In the genomic region with DNA sequence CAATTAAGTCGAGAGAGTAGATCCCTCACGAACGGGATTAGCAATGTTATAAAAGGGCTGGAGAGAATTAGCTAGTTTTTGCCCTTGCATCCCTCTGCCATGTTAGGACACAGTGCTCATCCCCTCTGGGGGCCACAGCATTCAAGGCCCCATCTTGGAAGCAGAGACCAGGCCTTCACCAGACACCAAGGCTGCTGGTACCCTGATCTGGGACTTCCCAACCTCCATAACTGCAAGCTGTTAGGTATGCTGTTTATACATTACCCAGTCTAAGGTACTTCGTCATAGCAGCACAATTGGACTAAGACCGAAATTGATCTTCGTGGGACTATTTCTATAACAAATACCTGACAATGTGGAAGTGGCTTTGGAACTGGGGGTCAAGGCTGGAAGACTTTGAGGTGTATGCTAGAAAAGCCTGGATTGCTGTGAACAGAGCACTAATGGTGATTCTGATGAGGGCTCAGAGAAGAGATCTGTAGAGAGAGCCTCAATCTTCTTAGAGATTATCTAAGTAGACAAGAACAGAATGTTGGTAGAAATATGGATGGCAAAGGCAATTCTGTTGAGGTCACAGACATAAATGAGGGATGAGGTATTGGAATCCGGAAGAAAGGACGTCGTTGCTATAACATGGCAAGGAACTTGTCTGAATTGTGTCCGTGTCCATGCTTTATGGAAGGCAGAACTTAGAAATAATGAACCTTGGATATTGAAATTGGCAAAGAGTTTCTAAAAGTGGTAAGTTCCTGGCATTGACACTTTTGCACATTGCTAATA, we compare ENCODE assay signal across 29 cellular contexts.
"Had no signal": no experiment of that assay in that cellular context is flagged by ENCODE, and none has a peak within 500 bp of the region (broad histone marks: within the 10 kb centered on the region; RNA-seq: fewer than 3 reads in every experiment).

No MANE protein-coding gene starts in this region.

- H3K4me2 ChIP-seq: neural progenitor cell had no signal

- H3K9me3 ChIP-seq: ovary, psoas muscle, right lobe of liver, sigmoid colon, suprapubic skin, testis, tibial artery, upper lobe of right lung, uterus had no signal

- ATAC-seq: naive thymus-derived CD4-positive, alpha-beta T cell; natural killer cell; psoas muscle; right cardiac atrium; right lobe of liver; stimulated activated effector memory CD8-positive, alpha-beta T cell treated with anti-CD3 and anti-CD28 coated beads, Interleukin-12 subunit alpha, Interleukin-12 subunit beta, amount 100 ng/mL, for 72 hours; stimulated activated naive B cell treated with anti-CD40 and anti-IgM and Interleukin-4, amounts not matched to agents 10 μg/mL and 1 μg/mL and 100 μg/mL, for 72 hours; upper lobe of right lung had no signal

- H3K27me3 ChIP-seq: neural progenitor cell, ovary, right lobe of liver, sigmoid colon, suprapubic skin, testis, tibial artery, upper lobe of right lung, uterus had no signal

- H3K4me3 Mint-ChIP-seq: naive thymus-derived CD4-positive, alpha-beta T cell; natural killer cell; nephron; neural progenitor cell; stimulated activated effector memory CD8-positive, alpha-beta T cell treated with anti-CD3 and anti-CD28 coated beads, Interleukin-12 subunit alpha, Interleukin-12 subunit beta, amount 100 ng/mL, for 72 hours; stimulated activated naive B cell treated with anti-CD40 and anti-IgM and Interleukin-4, amounts not matched to agents 10 μg/mL and 1 μg/mL and 100 μg/mL, for 72 hours; stimulated activated naive CD8-positive, alpha-beta T cell treated with anti-CD3 and anti-CD28 coated beads, Interleukin-15, Interleukin-2, amounts not matched to agents 100 ng/mL and 50 ng/mL, for 24 hours; type B pancreatic cell had no signal

- H3K4me3 ChIP-seq: neural progenitor cell, ovary, psoas muscle, right lobe of liver, sigmoid colon, suprapubic skin, testis, tibial artery, upper lobe of right lung, uterus had no signal

- H3K9ac ChIP-seq: neural progenitor cell, parathyroid adenoma had no signal

- DNase-seq: naive thymus-derived CD4-positive, alpha-beta T cell; natural killer cell; occipital lobe; ovary; posterior cingulate gyrus; psoas muscle; right cardiac atrium; right lobe of liver; sigmoid colon; small intestine; stimulated activated CD4-positive, alpha-beta T cell treated with anti-CD3 and anti-CD28 coated beads, Interleukin-15, amount 100 ng/mL, for 24 hours; stimulated activated CD4-positive, alpha-beta T cell treated with anti-CD3 and anti-CD28 coated beads, Interleukin-2, amount 100 ng/mL, for 24 hours; stimulated activated CD4-positive, alpha-beta T cell treated with anti-CD3 and anti-CD28 coated beads, Interleukin-2, amount 100 ng/mL, for 48 hours; stimulated activated CD4-positive, alpha-beta T cell treated with anti-CD3 and anti-CD28 coated beads, Interleukin-4, amount 100 ng/mL, for 24 hours; stimulated activated naive B cell treated with anti-CD40 and anti-IgM and Interleukin-4, amounts not matched to agents 10 μg/mL and 1 μg/mL and 100 μg/mL, for 72 hours; stimulated activated naive CD4-positive, alpha-beta T cell treated with Interleukin-2 at 50 U/mL for 16 hours; substantia nigra; testis; tibial artery; upper lobe of right lung; uterus had no signal

- H3K36me3 ChIP-seq: neural progenitor cell, ovary, right lobe of liver, sigmoid colon, suprapubic skin, upper lobe of right lung, uterus had no signal

- H3K9me3 Mint-ChIP-seq: natural killer cell had no signal

- H3K79me2 ChIP-seq: parathyroid adenoma had no signal

- H3K36me3 Mint-ChIP-seq: natural killer cell; stimulated activated effector memory CD8-positive, alpha-beta T cell treated with anti-CD3 and anti-CD28 coated beads, Interleukin-12 subunit alpha, Interleukin-12 subunit beta, amount 100 ng/mL, for 72 hours had no signal

- H3K4me1 ChIP-seq: parathyroid adenoma, psoas muscle, right lobe of liver, testis, upper lobe of right lung, uterus had no signal

- H2AFZ ChIP-seq: neural progenitor cell, parathyroid adenoma had no signal

- H3K27ac Mint-ChIP-seq: naive thymus-derived CD4-positive, alpha-beta T cell; natural killer cell; nephron; neural progenitor cell; progenitor cell of endocrine pancreas; stimulated activated effector memory CD8-positive, alpha-beta T cell treated with anti-CD3 and anti-CD28 coated beads, Interleukin-12 subunit alpha, Interleukin-12 subunit beta, amount 100 ng/mL, for 72 hours; stimulated activated naive B cell treated with anti-CD40 and anti-IgM and Interleukin-4, amounts not matched to agents 10 μg/mL and 1 μg/mL and 100 μg/mL, for 72 hours; stimulated activated naive CD8-positive, alpha-beta T cell treated with anti-CD3 and anti-CD28 coated beads, Interleukin-15, Interleukin-2, amounts not matched to agents 100 ng/mL and 50 ng/mL, for 24 hours; type B pancreatic cell had no signal

- H3K4me1 Mint-ChIP-seq: naive thymus-derived CD4-positive, alpha-beta T cell; stimulated activated effector memory CD8-positive, alpha-beta T cell treated with anti-CD3 and anti-CD28 coated beads, Interleukin-12 subunit alpha, Interleukin-12 subunit beta, amount 100 ng/mL, for 72 hours; stimulated activated naive B cell treated with anti-CD40 and anti-IgM and Interleukin-4, amounts not matched to agents 10 μg/mL and 1 μg/mL and 100 μg/mL, for 72 hours had no signal

- FAIRE-seq: small intestine had no signal

- H3K27ac ChIP-seq: neural progenitor cell, ovary, parathyroid adenoma, psoas muscle, right lobe of liver, sigmoid colon, suprapubic skin, testis, tibial artery, upper lobe of right lung, uterus had no signal

- H3K27me3 Mint-ChIP-seq: naive thymus-derived CD4-positive, alpha-beta T cell; progenitor cell of endocrine pancreas; stimulated activated naive B cell treated with anti-CD40 and anti-IgM and Interleukin-4, amounts not matched to agents 10 μg/mL and 1 μg/mL and 100 μg/mL, for 72 hours; stimulated activated naive CD8-positive, alpha-beta T cell treated with anti-CD3 and anti-CD28 coated beads, Interleukin-15, Interleukin-2, amounts not matched to agents 100 ng/mL and 50 ng/mL, for 24 hours; type B pancreatic cell had no signal
